In genomic region chr4:5365071-5366008, GRCh38 we compare ENCODE assay signal across 10 cellular contexts.
DNase-seq lines count a peak whose midpoint lies in the region; ATAC-seq, FAIRE-seq and TF ChIP-seq lines count a peak whose summit lies in the region.
"Had no signal": no experiment of that assay in that cellular context is flagged by ENCODE, and none has a peak within 500 bp of the region (broad histone marks: within the 10 kb centered on the region; RNA-seq: fewer than 3 reads in every experiment).

No MANE protein-coding gene starts in this region.

- intact Hi-C loops in GM12878 (cut with micrococcal nuclease; ENCODE audit: unreplicated experiment): no loop called here
- intact Hi-C loops in lower leg skin (cut with DNase I; ENCODE audit: low total_unique reads): no loop called here
- intact Hi-C loops in kidney (cut with DNase I): no loop called here

- H3K4me1 ChIP-seq in GM12878 (ENCODE audit: control insufficient read depth, insufficient read depth, low read length) (no peaks in the 10 kb centered on the region), kidney (ENCODE audit: control insufficient read depth in 1 of 2, insufficient read depth in 1 of 2, low read depth in 1 of 2, low read length in 2 of 2) (no peaks in the 10 kb centered on the region)

- H3K4me1 Mint-ChIP-seq in activated naive CD8-positive, alpha-beta T cell treated with anti-CD3 and anti-CD28 coated beads for 36 hours: no peaks in the 10 kb centered on the region
- H3K4me1 Mint-ChIP-seq: activated naive CD4-positive, alpha-beta T cell treated with anti-CD3 and anti-CD28 coated beads, Interleukin-2, amount 50 U/mL, for 24 hours had no signal

- peak overlapping the region; percentile 7; the same call in 1 of the 2 replicates for H3K27ac ChIP-seq in GM12878 (ENCODE audit: control insufficient read depth, insufficient read depth)
- no peak overlapping the region for H3K27ac ChIP-seq in kidney (ENCODE audit: low read depth in 2 of 2, low read length in 2 of 2)

- H3K9ac ChIP-seq in GM12878 (ENCODE audit: control insufficient read depth, insufficient read depth, low read length) (no peak overlapping the region), kidney (ENCODE audit: low read length in 2 of 2) (no peak overlapping the region)

- H3K4me2 ChIP-seq in GM12878 (ENCODE audit: control insufficient read depth, insufficient read depth): no peak overlapping the region

- BruUV-seq in GM12878 (replicated peaks; lab: Mats Ljungman, UMichigan): no TSS peak

- no peak for TF ChIP-seq EP300 in GM12878 (IDR thresholded peaks at IDR 0.05; ENCODE audit: borderline replicate concordance in 1 of 2, control insufficient read depth in 1 of 2, low read depth in 2 of 2, low read length in 2 of 2)

- no peak overlapping the region for H2AFZ ChIP-seq in GM12878 (ENCODE audit: control insufficient read depth, low read depth, low read length)

- no peak overlapping the region for H3K4me3 ChIP-seq in GM12878
- no peak overlapping the region for H3K4me3 ChIP-seq in lower leg skin (ENCODE audit: low read depth, poor library complexity, severe bottlenecking)
- no peak overlapping the region for H3K4me3 ChIP-seq in kidney (ENCODE audit: low read length in 2 of 2)

- H3K4me3 Mint-ChIP-seq in activated naive CD8-positive, alpha-beta T cell treated with anti-CD3 and anti-CD28 coated beads for 36 hours: no peak overlapping the region
- H3K4me3 Mint-ChIP-seq: activated naive CD4-positive, alpha-beta T cell treated with anti-CD3 and anti-CD28 coated beads, Interleukin-2, amount 50 U/mL, for 24 hours; T-helper 2 cell treated with Interferon-gamma antibody and Interleukin-4, amounts not matched to agents 5 μg/mL and 100 μg/mL, for 36 hours had no signal

- H3K27me3 Mint-ChIP-seq in activated naive CD8-positive, alpha-beta T cell treated with anti-CD3 and anti-CD28 coated beads for 36 hours: no peaks in the 10 kb centered on the region
- H3K27me3 Mint-ChIP-seq: activated naive CD4-positive, alpha-beta T cell treated with anti-CD3 and anti-CD28 coated beads, Interleukin-2, amount 50 U/mL, for 24 hours had no signal

- H3K9me3 ChIP-seq in GM12878 (replicated peaks; ENCODE audit: control insufficient read depth, insufficient read depth, low read length) (no peaks in the 10 kb centered on the region), kidney (ENCODE audit: control insufficient read depth in 1 of 2, low read length in 2 of 2) (no peaks in the 10 kb centered on the region)

- RAD21 ChIA-PET in GM12878 (lab: Charles Lee; ENCODE audit: unreplicated experiment): no interaction called here

- CTCF ChIA-PET in GM12878 (lab: Yijun Ruan, JAX): no interaction called here

- SMC1A ChIA-PET in GM12878 (lab: Charles Lee; ENCODE audit: uncharacterized antibody, unreplicated experiment): no interaction called here

- H3K36me3 ChIP-seq in GM12878 (ENCODE audit: control insufficient read depth in 2 of 2, insufficient read depth in 2 of 2, low read length in 1 of 2) (no peaks in the 10 kb centered on the region), kidney (ENCODE audit: control insufficient read depth in 1 of 2, insufficient read depth in 2 of 2, low read length in 2 of 2) (no peaks in the 10 kb centered on the region)

- H3K9me3 Mint-ChIP-seq in activated naive CD8-positive, alpha-beta T cell treated with anti-CD3 and anti-CD28 coated beads for 36 hours: no peaks in the 10 kb centered on the region

- 39% methylated on average over 12 of the region's 12 CpGs for WGBS in GM12878 (ENCODE audit: insufficient coverage, insufficient replicate concordance, low lambda C conversion rate, missing lambda C conversion rate)
- 35 to 36% methylated on average over 12 of the region's 12 CpGs for WGBS in lower leg skin, 2 donors

- in situ Hi-C loops in GM12878 (cut with MboI): no loop called here

- DNase-seq in AG20443 (ENCODE audit: low spot score) (peak; percentile 78), HTR-8/SVneo (ENCODE audit: insufficient read length, low spot score) (peak; percentile 69), GM12878 (ENCODE audit: low read depth, low spot score) (peak; percentile 7), lower leg skin (ENCODE audit: low spot score in 2 of 2) (peak; percentile 75 to 87), kidney (no peak)
- DNase-seq in activated naive CD8-positive, alpha-beta T cell treated with anti-CD3 and anti-CD28 coated beads for 36 hours: no peak

- H3K27me3 ChIP-seq in GM12878 (replicated peaks in 1 of 2; ENCODE audit: control insufficient read depth in 2 of 2, insufficient read depth in 2 of 2, low read length in 1 of 2): no peaks in the 10 kb centered on the region

- H3K27ac Mint-ChIP-seq in activated naive CD8-positive, alpha-beta T cell treated with anti-CD3 and anti-CD28 coated beads for 36 hours: no peak overlapping the region
- H3K27ac Mint-ChIP-seq: activated naive CD4-positive, alpha-beta T cell treated with anti-CD3 and anti-CD28 coated beads, Interleukin-2, amount 50 U/mL, for 24 hours; T-helper 2 cell treated with Interferon-gamma antibody and Interleukin-4, amounts not matched to agents 5 μg/mL and 100 μg/mL, for 36 hours had no signal

- TF ChIP-seq POLR2A in GM12878 (IDR thresholded peaks at IDR 0.05; ENCODE audit: low read depth, low read length) (no peak), lower leg skin (IDR thresholded peaks at IDR 0.05) (no peak)

- H3K36me3 Mint-ChIP-seq in activated naive CD8-positive, alpha-beta T cell treated with anti-CD3 and anti-CD28 coated beads for 36 hours: no peaks in the 10 kb centered on the region
- H3K36me3 Mint-ChIP-seq: activated naive CD4-positive, alpha-beta T cell treated with anti-CD3 and anti-CD28 coated beads, Interleukin-2, amount 50 U/mL, for 24 hours had no signal

- TF ChIP-seq CTCF in GM12878 (IDR thresholded peaks at IDR 0.05 in 2 of 3, conservative IDR thresholded peaks at IDR 0.05 in 1 of 3; ENCODE audit: control insufficient read depth in 2 of 3, extremely low read depth in 1 of 3, insufficient read depth in 1 of 3, low read depth in 3 of 3, low read length in 3 of 3) (no peak), lower leg skin (IDR thresholded peaks at IDR 0.05) (no peak), kidney (IDR thresholded peaks at IDR 0.05; ENCODE audit: borderline replicate concordance, extremely low read depth, insufficient read depth) (no peak)

- POLR2A ChIA-PET in GM12878 (lab: Charles Lee): no interaction called here

- no peaks in the 10 kb centered on the region for H3K79me2 ChIP-seq in GM12878 (ENCODE audit: control insufficient read depth, insufficient read depth, low read length)

- TF ChIP-seq RAD21 in GM12878 (IDR thresholded peaks at IDR 0.05; ENCODE audit: insufficient read depth, low read depth, low read length): no peak

- FAIRE-seq in HTR-8/SVneo (lab: Jason Lieb, UNC) (peak; percentile 96), GM12878 (lab: Jason Lieb, UNC) (no peak), kidney (lab: Jason Lieb, UNC) (no peak)

- ATAC-seq in GM12878 (no peak), GM21526 (IDR thresholded peaks at IDR 0.05; ENCODE audit: low FRiP score, unreplicated experiment) (no peak), GM21529 (IDR thresholded peaks at IDR 0.05; ENCODE audit: unreplicated experiment) (no peak)

- H4K20me1 ChIP-seq in GM12878 (ENCODE audit: control insufficient read depth, insufficient read depth): no peaks in the 10 kb centered on the region

TF ChIP-seq in GM12878, 131 proteins besides CTCF, POLR2A, EP300 and RAD21 (continues in another document):
- TF ChIP-seq, protein P1, sequence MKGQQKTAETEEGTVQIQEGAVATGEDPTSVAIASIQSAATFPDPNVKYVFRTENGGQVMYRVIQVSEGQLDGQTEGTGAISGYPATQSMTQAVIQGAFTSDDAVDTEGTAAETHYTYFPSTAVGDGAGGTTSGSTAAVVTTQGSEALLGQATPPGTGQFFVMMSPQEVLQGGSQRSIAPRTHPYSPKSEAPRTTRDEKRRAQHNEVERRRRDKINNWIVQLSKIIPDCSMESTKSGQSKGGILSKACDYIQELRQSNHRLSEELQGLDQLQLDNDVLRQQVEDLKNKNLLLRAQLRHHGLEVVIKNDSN (IDR thresholded peaks at IDR 0.05; ENCODE audit: borderline replicate concordance, extremely low read length, insufficient read depth, low read depth, low read length): no peak
- TF ChIP-seq SP1 (IDR thresholded peaks at IDR 0.05; ENCODE audit: low read depth, low read length) (no peak), RFX5 (IDR thresholded peaks at IDR 0.05; ENCODE audit: low read depth, low read length) (no peak), RUNX3 (IDR thresholded peaks at IDR 0.05; ENCODE audit: low read length) (no peak), CBFB (IDR thresholded peaks at IDR 0.05; ENCODE audit: low read depth) (no peak), SMC3 (IDR thresholded peaks at IDR 0.05; ENCODE audit: borderline replicate concordance, low read length) (no peak), ZSCAN29 (IDR thresholded peaks at IDR 0.05) (no peak), ZNF217 (IDR thresholded peaks at IDR 0.05) (no peak), HDAC6 (IDR thresholded peaks at IDR 0.05; ENCODE audit: unreplicated experiment) (no peak)
- TF ChIP-seq, protein P2, sequence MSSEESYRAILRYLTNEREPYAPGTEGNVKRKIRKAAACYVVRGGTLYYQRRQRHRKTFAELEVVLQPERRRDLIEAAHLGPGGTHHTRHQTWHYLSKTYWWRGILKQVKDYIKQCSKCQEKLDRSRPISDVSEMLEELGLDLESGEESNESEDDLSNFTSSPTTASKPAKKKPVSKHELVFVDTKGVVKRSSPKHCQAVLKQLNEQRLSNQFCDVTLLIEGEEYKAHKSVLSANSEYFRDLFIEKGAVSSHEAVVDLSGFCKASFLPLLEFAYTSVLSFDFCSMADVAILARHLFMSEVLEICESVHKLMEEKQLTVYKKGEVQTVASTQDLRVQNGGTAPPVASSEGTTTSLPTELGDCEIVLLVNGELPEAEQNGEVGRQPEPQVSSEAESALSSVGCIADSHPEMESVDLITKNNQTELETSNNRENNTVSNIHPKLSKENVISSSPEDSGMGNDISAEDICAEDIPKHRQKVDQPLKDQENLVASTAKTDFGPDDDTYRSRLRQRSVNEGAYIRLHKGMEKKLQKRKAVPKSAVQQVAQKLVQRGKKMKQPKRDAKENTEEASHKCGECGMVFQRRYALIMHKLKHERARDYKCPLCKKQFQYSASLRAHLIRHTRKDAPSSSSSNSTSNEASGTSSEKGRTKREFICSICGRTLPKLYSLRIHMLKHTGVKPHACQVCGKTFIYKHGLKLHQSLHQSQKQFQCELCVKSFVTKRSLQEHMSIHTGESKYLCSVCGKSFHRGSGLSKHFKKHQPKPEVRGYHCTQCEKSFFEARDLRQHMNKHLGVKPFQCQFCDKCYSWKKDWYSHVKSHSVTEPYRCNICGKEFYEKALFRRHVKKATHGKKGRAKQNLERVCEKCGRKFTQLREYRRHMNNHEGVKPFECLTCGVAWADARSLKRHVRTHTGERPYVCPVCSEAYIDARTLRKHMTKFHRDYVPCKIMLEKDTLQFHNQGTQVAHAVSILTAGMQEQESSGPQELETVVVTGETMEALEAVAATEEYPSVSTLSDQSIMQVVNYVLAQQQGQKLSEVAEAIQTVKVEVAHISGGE (CRISPR knock-in tag; IDR thresholded peaks at IDR 0.05): no peak
- TF ChIP-seq, protein P3, sequence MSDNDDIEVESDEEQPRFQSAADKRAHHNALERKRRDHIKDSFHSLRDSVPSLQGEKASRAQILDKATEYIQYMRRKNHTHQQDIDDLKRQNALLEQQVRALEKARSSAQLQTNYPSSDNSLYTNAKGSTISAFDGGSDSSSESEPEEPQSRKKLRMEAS (IDR thresholded peaks at IDR 0.05; ENCODE audit: low read depth, low read length): no peak

Comparison
In these comparisons a context has a peak if more than half of its experiments do, and no peak if none do; other contexts are left out.
1. DNase-seq: peak in AG20443 (single experiment), HTR-8/SVneo (single experiment), GM12878 (single experiment) and lower leg skin (2 of 2); none in activated naive CD8-positive, alpha-beta T cell treated with anti-CD3 and anti-CD28 coated beads for 36 hours (single experiment) and kidney (single experiment).